13 cellular contexts compared by ENCODE assay signal in the genomic region with DNA sequence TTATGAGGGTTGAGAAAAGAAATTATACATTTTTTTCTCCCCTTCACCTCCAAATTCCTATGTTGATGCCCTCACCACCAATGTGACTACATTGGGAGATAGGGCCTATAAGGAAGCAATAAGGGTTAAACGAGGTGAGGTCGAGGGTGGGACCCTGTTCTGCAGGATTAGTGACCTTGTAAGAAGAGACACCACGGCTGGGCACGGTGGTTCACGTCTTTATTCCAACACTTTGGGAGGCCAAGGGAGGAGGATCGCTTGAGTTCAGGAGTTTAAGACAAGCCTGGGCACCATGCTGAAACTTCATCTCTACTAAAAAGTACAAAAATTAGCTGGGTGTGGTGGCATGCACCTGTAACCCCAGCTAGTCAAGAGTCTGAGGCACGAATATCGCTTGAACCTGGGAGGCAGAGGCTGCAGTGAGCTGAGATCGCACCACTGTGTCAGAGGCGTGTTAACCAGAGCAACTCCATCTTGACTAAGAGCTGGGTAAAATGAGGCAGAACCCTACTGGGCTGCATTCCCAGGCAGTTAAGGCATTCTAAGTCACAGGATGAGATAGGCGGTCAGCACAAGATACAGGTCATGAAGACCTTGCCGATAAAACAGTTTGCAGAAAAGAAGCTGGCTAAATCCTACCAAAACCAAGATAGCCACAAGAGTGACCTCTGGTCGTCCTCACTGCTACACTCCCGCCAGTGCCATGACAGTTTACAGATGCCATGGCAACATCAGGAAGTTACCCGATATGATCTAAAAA.
DNase-seq lines count a peak whose midpoint lies in the region; ATAC-seq, FAIRE-seq and TF ChIP-seq lines count a peak whose summit lies in the region.
"Had no signal": no experiment of that assay in that cellular context is flagged by ENCODE, and none has a peak within 500 bp of the region (broad histone marks: within the 10 kb centered on the region; RNA-seq: fewer than 3 reads in every experiment).

No MANE protein-coding gene starts in this region.

- FAIRE-seq in K562 (lab: Jason Lieb, UNC) = peak; percentile 67
- FAIRE-seq: endothelial cell of umbilical vein had no signal

- peaks cover 14 to 15% of the 10 kb centered on the region in 2 donors for H3K4me1 Mint-ChIP-seq in natural killer cell

- DNase-seq in LNCaP clone FGC (ENCODE audit: low read depth) (no peak), K562 (ENCODE audit: extremely low read depth in 1 of 4, low spot score in 3 of 4) (no peak), left colon (no peak), NCI-H748 treated with DMSO at 0.1 percent for 48 hours (lab: John Stamatoyannopoulos, UW) (no peak), natural killer cell (no peak), A172 (ENCODE audit: low spot score) (no peak), NCI-H1092 treated with DMSO at 0.1 percent for 48 hours (lab: John Stamatoyannopoulos, UW) (no peak)
- DNase-seq: activated T-cell treated with anti-CD3 and anti-CD28 coated beads, Interleukin-2, amount 50 U/mL, for 24 hours; COR-L47; NCI-H1048; stimulated activated naive CD4-positive, alpha-beta T cell treated with Interleukin-2 at 50 U/mL for 16 hours had no signal

- H3K27me3 Mint-ChIP-seq in natural killer cell (ENCODE audit: low read depth in 2 of 2) = no peaks in the 10 kb centered on the region
- H3K27me3 Mint-ChIP-seq: activated T-cell treated with anti-CD3 and anti-CD28 coated beads, Interleukin-2, amount 50 U/mL, for 24 hours had no signal

- ATAC-seq in K562 (peak; percentile 47), left colon (peak; percentile 62), natural killer cell (no peak)

- TF ChIP-seq EP300 in K562 (IDR thresholded peaks at IDR 0.05; ENCODE audit: low read length) = no peak

- POLR2A ChIA-PET in K562 (lab: Yijun Ruan, JAX) = no interaction called here

- no peaks in the 10 kb centered on the region for H3K9me3 ChIP-seq in K562 (replicated peaks; ENCODE audit: control insufficient read depth, insufficient read depth, low read depth, low read length)

- peak overlapping the region; percentile 89 for H2AFZ ChIP-seq in K562 (ENCODE audit: low read depth, low read length)

- peaks cover 3% of the 10 kb centered on the region for H3K9me1 ChIP-seq in K562 (ENCODE audit: control insufficient read depth, insufficient read depth, low read length)

- H3K9me3 Mint-ChIP-seq in natural killer cell = no peaks in the 10 kb centered on the region

- H4K20me1 ChIP-seq in K562 (replicated peaks; ENCODE audit: control insufficient read depth, insufficient read depth, low read length) = no peaks in the 10 kb centered on the region

- H3K27ac ChIP-seq in K562 (ENCODE audit: extremely low read depth, low read depth, low read length) = peak overlapping the region; percentile 57; the same call in 1 of the 3 replicates
- H3K27ac ChIP-seq in skin epidermis = peak overlapping the region in 6 of 21 experiments; percentile 1 to 60 (median 38)

- no peak overlapping the region for H3K4me3 Mint-ChIP-seq in natural killer cell
- H3K4me3 Mint-ChIP-seq: activated T-cell treated with anti-CD3 and anti-CD28 coated beads, Interleukin-2, amount 50 U/mL, for 24 hours had no signal

- H3K4me2 ChIP-seq in K562 (ENCODE audit: insufficient read depth, low read length) = peak overlapping the region; percentile 70

- no peak for TF ChIP-seq RAD21 in K562 (CRISPR knock-in tag; conservative IDR thresholded peaks at IDR 0.05 in 1 of 2, IDR thresholded peaks at IDR 0.05 in 1 of 2)

- no peak overlapping the region for H3K27ac Mint-ChIP-seq in natural killer cell
- H3K27ac Mint-ChIP-seq: activated T-cell treated with anti-CD3 and anti-CD28 coated beads, Interleukin-2, amount 50 U/mL, for 24 hours had no signal

- TF ChIP-seq CTCF in LNCaP clone FGC (IDR thresholded peaks at IDR 0.05; ENCODE audit: control insufficient read depth, extremely low read depth, insufficient read depth) (no peak), K562 (IDR thresholded peaks at IDR 0.05 in 2 of 3, conservative IDR thresholded peaks at IDR 0.05 in 1 of 3; ENCODE audit: insufficient read depth in 2 of 3, low read depth in 1 of 3, low read length in 3 of 3) (no peak), natural killer cell (IDR thresholded peaks at IDR 0.05) (no peak)

- no peak for TF ChIP-seq POLR2A in K562 (conservative IDR thresholded peaks at IDR 0.05)

- intact Hi-C loops in K562 (cut with micrococcal nuclease) (no loop called here), left colon (cut with DNase I, micrococcal nuclease) (loop anchor here in 1 of 2 donors (10.0 kb wide), 1 partner anchor 92 kb away; a partner anchor contains a TSS), natural killer cell (cut with micrococcal nuclease) (no loop called here)

- CTCF ChIA-PET in K562 (lab: Yijun Ruan, JAX; ENCODE audit: low intra/inter-chr PET ratio) = no interaction called here

- no TSS peak for BruUV-seq in K562 (replicated peaks; lab: Mats Ljungman, UMichigan)

- no peaks in the 10 kb centered on the region for H3K36me3 Mint-ChIP-seq in natural killer cell

- no peaks in the 10 kb centered on the region for H3K79me2 ChIP-seq in K562 (ENCODE audit: control insufficient read depth, insufficient read depth, low read length)

- peak overlapping the region in 1 of 2 experiments; percentile 14; a peak in 2 of 4 replicates for H3K9ac ChIP-seq in K562 (ENCODE audit: insufficient read depth in 1 of 2, low read depth in 2 of 2, low read length in 2 of 2)

- 24% methylated on average over 15 of the region's 15 CpGs for WGBS in K562 (ENCODE audit: insufficient coverage, low coverage, missing lambda C conversion rate)

- H3K4me1 ChIP-seq in K562 (replicated peaks in 1 of 2; ENCODE audit: control insufficient read depth in 2 of 2, insufficient read depth in 2 of 2, low read length in 2 of 2) = peaks cover 11 to 20% of the 10 kb centered on the region in 2 experiments; a peak in 4 of 5 replicates

- H3K27me3 ChIP-seq in K562 (ENCODE audit: control insufficient read depth in 2 of 2, insufficient read depth in 2 of 2, low read length in 2 of 2) = no peaks in the 10 kb centered on the region

- H3K36me3 ChIP-seq in K562 (ENCODE audit: control insufficient read depth, insufficient read depth, low read length) = no peaks in the 10 kb centered on the region

- peak overlapping the region; percentile 31 for H3K4me3 ChIP-seq in LNCaP clone FGC (ENCODE audit: low read depth, low read length)
- peak overlapping the region; percentile 33 for H3K4me3 ChIP-seq in K562
- peak overlapping the region in 6 of 7 experiments; percentile 8 to 48 (median 28) for H3K4me3 ChIP-seq in skin epidermis

- in situ Hi-C loops in K562 (cut with MboI) = no loop called here

TF ChIP-seq in K562, 482 proteins besides CTCF, POLR2A, EP300 and RAD21 (continues in another document):
- TF ChIP-seq JUNB (CRISPR knock-in tag; conservative IDR thresholded peaks at IDR 0.05) = no peak
- peak; percentile 93 for TF ChIP-seq ZNF668 (CRISPR knock-in tag; IDR thresholded peaks at IDR 0.05)
- TF ChIP-seq ZNF764 (CRISPR knock-in tag; IDR thresholded peaks at IDR 0.05; ENCODE audit: low read depth) = no peak
- no peak for TF ChIP-seq MEF2A (IDR thresholded peaks at IDR 0.05; ENCODE audit: control insufficient read depth, low read depth, low read length)
- TF ChIP-seq, protein P1, sequence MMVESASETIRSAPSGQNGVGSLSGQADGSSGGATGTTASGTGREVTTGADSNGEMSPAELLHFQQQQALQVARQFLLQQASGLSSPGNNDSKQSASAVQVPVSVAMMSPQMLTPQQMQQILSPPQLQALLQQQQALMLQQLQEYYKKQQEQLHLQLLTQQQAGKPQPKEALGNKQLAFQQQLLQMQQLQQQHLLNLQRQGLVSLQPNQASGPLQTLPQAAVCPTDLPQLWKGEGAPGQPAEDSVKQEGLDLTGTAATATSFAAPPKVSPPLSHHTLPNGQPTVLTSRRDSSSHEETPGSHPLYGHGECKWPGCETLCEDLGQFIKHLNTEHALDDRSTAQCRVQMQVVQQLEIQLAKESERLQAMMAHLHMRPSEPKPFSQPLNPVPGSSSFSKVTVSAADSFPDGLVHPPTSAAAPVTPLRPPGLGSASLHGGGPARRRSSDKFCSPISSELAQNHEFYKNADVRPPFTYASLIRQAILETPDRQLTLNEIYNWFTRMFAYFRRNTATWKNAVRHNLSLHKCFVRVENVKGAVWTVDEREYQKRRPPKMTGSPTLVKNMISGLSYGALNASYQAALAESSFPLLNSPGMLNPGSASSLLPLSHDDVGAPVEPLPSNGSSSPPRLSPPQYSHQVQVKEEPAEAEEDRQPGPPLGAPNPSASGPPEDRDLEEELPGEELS (CRISPR knock-in tag; IDR thresholded peaks at IDR 0.05; ENCODE audit: borderline replicate concordance) = no peak
- TF ChIP-seq ZC3H11A (IDR thresholded peaks at IDR 0.05; ENCODE audit: low read depth, low read length) = no peak
- no peak for TF ChIP-seq SAP30 (IDR thresholded peaks at IDR 0.05; ENCODE audit: borderline replicate concordance, insufficient read depth, low read depth, low read length, poor library complexity, severe bottlenecking)
- TF ChIP-seq PTTG1 (tag; IDR thresholded peaks at IDR 0.05; ENCODE audit: low read depth) = peak; percentile 91
- TF ChIP-seq ARID2 (IDR thresholded peaks at IDR 0.05) = no peak
- no peak for TF ChIP-seq SIRT6 (IDR thresholded peaks at IDR 0.05; ENCODE audit: low read depth, low read length)
- TF ChIP-seq NONO (IDR thresholded peaks at IDR 0.05; ENCODE audit: low read depth in 2 of 2, low read length in 1 of 2) = no peak
- no peak for TF ChIP-seq TRIM24 (IDR thresholded peaks at IDR 0.05)
- TF ChIP-seq ZNF253 (CRISPR knock-in tag; conservative IDR thresholded peaks at IDR 0.05) = no peak
- no peak for TF ChIP-seq ZNF184 (CRISPR knock-in tag; IDR thresholded peaks at IDR 0.05)
- TF ChIP-seq CBX5 (IDR thresholded peaks at IDR 0.05; ENCODE audit: borderline replicate concordance, low read depth) = no peak
- no peak for TF ChIP-seq CCNT2 (IDR thresholded peaks at IDR 0.05; ENCODE audit: borderline replicate concordance, extremely low read depth, insufficient read length, low read depth, low read length)
- no peak for TF ChIP-seq ZNF146 (CRISPR knock-in tag; IDR thresholded peaks at IDR 0.05; ENCODE audit: unreplicated experiment)
- no peak for TF ChIP-seq SMAD1 (IDR thresholded peaks at IDR 0.05; ENCODE audit: low read depth, low read length, partially characterized antibody)

Comparison
In these comparisons a context has a peak if more than half of its experiments do, and no peak if none do; other contexts are left out.
1. ATAC-seq: peak in K562 (single experiment) and left colon (single experiment); none in natural killer cell (0 of 3).
2. Peak in every context shown above with its lines, with median percentiles within 50 percentile points of each other: H3K4me3 ChIP-seq.